In genomic region chr6:26327450-26328264, GRCh38 we compare ENCODE assay signal across 7 cellular contexts. TPM values are rescaled to one million over a fixed set of nuclear protein-coding genes. Genes with fewer than 3 reads are reported as not detected.
DNase-seq lines count a peak whose midpoint lies in the region; ATAC-seq and TF ChIP-seq lines count a peak whose summit lies in the region.

No MANE protein-coding gene starts in this region.

- H3K27me3 ChIP-seq in dorsolateral prefrontal cortex, result peaks cover 0 to 91% (median 47%) of the 10 kb centered on the region in 45 donors
- H3K27me3 ChIP-seq in neuron (ENCODE audit: insufficient read depth, low read length), result peaks cover 46% of the 10 kb centered on the region
- H3K27me3 ChIP-seq in ascending aorta, result peaks cover 29% of the 10 kb centered on the region

- ATAC-seq in GM21423 (IDR thresholded peaks at IDR 0.05; ENCODE audit: unreplicated experiment) (peak; percentile 25), HG02870 (IDR thresholded peaks at IDR 0.05; ENCODE audit: unreplicated experiment) (no peak)

- peaks cover 12% of the 10 kb centered on the region for H3K4me1 ChIP-seq in neuron (ENCODE audit: insufficient read depth, low read length)
- H3K4me1 ChIP-seq in ascending aorta, result no peaks in the 10 kb centered on the region

- H3K9me3 ChIP-seq in neuron (ENCODE audit: low read length) (no peaks in the 10 kb centered on the region), ascending aorta (no peaks in the 10 kb centered on the region)

- no peaks in the 10 kb centered on the region for H3K36me3 ChIP-seq in neuron (ENCODE audit: insufficient read depth, low read length)
- no peaks in the 10 kb centered on the region for H3K36me3 ChIP-seq in ascending aorta

- H3K4me3 ChIP-seq in WI38 (ENCODE audit: low read depth, low read length) (peak overlapping the region; percentile 63), dorsolateral prefrontal cortex (peak overlapping the region in 40 of 59 donors; percentile 1 to 49 (median 22)), neuron (ENCODE audit: low read length) (peak overlapping the region; percentile 49), ascending aorta (no peak overlapping the region)

- TF ChIP-seq CTCF in WI38 (IDR thresholded peaks at IDR 0.05; ENCODE audit: low read depth, low read length) (no peak), dorsolateral prefrontal cortex (IDR thresholded peaks at IDR 0.05 in 54 of 56, conservative IDR thresholded peaks at IDR 0.05 in 2 of 56; ENCODE audit: low read depth in 1 of 56, partially characterized antibody in 56 of 56) (no peak), ascending aorta (IDR thresholded peaks at IDR 0.05) (no peak)

- peak overlapping the region in 4 of 59 donors; percentile 5 to 52 (median 26) for H3K27ac ChIP-seq in dorsolateral prefrontal cortex
- no peak overlapping the region for H3K27ac ChIP-seq in ascending aorta

- intact Hi-C loops in dorsolateral prefrontal cortex (cut with DNase I) (no loop called here), ascending aorta (cut with DNase I) (no loop called here)

- peak; percentile 26 for DNase-seq in NCI-H2029 (lab: John Stamatoyannopoulos, UW)
- DNase-seq in dorsolateral prefrontal cortex, result peak in 3 of 10 donors; percentile 18 to 54 (median 45)
- DNase-seq in ascending aorta (ENCODE audit: low spot score in 2 of 2), result no peak

- H2AFZ ChIP-seq in neuron (ENCODE audit: low read depth, low read length), result no peak overlapping the region

RNA-seq across cellular contexts. Expression of gene BTN3A2, which starts 37.3 kb away (rescaled TPM):
- total RNA-seq in dorsolateral prefrontal cortex, result 10 to 100 TPM in 56 of 120 experiments, 1 to 10 TPM in 64; 3.8 to 30.1 (median 9.7) TPM
- total RNA-seq in ascending aorta, result 17.2 TPM

RNA-seq across cellular contexts. Expression of gene BTN2A2, which starts 55.3 kb away (rescaled TPM):
- total RNA-seq in dorsolateral prefrontal cortex (10 to 100 TPM in 15 of 120 experiments, 1 to 10 TPM in 105; 1.7 to 16.5 (median 6.1) TPM), ascending aorta (22.5 TPM)

Comparison
In these comparisons a context has a peak if more than half of its experiments do, and no peak if none do; other contexts are left out.
1. H3K4me3 ChIP-seq: peak in WI38 (single experiment), dorsolateral prefrontal cortex (40 of 59) and neuron (single experiment); none in ascending aorta (0 of 2).